21 cellular contexts compared by ENCODE assay signal in the genomic region with DNA sequence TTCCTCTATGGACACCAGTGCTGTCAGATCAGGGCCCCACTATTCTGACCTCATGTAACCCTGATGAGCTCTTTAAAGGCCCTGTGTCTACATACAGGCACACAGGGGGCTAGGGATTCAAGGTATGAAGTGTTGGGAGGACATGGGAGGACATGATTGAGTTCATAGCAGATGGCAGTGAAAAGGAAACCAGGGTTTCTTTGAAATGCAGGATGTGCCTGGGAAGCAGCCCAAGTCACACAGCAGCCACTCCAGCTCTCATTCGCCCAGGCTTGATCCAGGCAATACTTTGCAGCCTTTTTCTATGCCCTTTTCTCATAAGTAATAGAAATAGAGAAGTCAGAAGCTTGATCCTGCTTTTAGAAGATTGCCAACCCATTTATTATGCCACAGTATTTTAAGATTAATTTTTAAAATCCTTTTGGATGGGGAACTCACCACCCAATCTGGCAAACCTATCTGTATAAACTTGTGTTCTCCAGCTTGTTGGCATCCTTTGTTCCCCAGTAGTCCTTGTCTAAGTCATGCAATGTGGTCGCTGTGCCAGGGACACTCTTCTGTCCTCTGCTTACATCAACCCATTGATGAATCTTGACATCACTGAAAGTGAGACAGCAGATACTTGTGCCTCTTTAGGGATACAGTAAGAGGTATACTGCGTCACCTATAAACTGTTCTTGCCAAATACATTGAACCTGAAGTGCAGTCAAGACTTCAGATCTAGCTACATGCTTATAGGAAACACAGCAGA.
"Had no signal": no experiment of that assay in that cellular context is flagged by ENCODE, and none has a peak within 500 bp of the region (broad histone marks: within the 10 kb centered on the region; RNA-seq: fewer than 3 reads in every experiment).

No MANE protein-coding gene starts in this region.

- H3K9me3 Mint-ChIP-seq: activated B cell treated with CpG ODN at 0.5 μM for 24 hours; activated CD8-positive, alpha-beta T cell treated with anti-CD3 and anti-CD28 coated beads for 36 hours; activated naive CD8-positive, alpha-beta T cell treated with anti-CD3 and anti-CD28 coated beads for 36 hours; activated T-helper 17 cell treated with anti-CD3 and anti-CD28 coated beads, Interleukin-2, amount 50 U/mL, for 72 hours; nephron progenitor cell had no signal

- H3K27me3 Mint-ChIP-seq: activated B cell treated with CpG ODN at 0.5 μM for 24 hours; activated CD8-positive, alpha-beta T cell treated with anti-CD3 and anti-CD28 coated beads for 36 hours; activated naive CD8-positive, alpha-beta T cell treated with anti-CD3 and anti-CD28 coated beads for 36 hours; activated T-helper 17 cell treated with anti-CD3 and anti-CD28 coated beads, Interleukin-2, amount 50 U/mL, for 72 hours; progenitor cell of endocrine pancreas; type B pancreatic cell had no signal

- DNase-seq: activated B cell treated with CpG ODN at 0.5 μM for 24 hours; activated CD4-positive, alpha-beta T cell treated with anti-CD3 and anti-CD28 coated beads for 48 hours; activated CD8-positive, alpha-beta T cell treated with anti-CD3 and anti-CD28 coated beads for 36 hours; activated naive CD4-positive, alpha-beta T cell; activated naive CD8-positive, alpha-beta T cell treated with anti-CD3 and anti-CD28 coated beads for 36 hours; activated T-cell treated with anti-CD3 and anti-CD28 coated beads, Interleukin-2, amount 50 U/mL, for 1 hour; body of pancreas; colonic mucosa; foreskin fibroblast; hippocampal formation; islet precursor cell; midbrain; nephron progenitor cell; right cardiac atrium; stomach; SW 1271 had no signal

- H3K9me3 ChIP-seq: body of pancreas, colonic mucosa, esophagus muscularis mucosa, stomach had no signal

- ATAC-seq: activated CD8-positive, alpha-beta T cell treated with anti-CD3 and anti-CD28 coated beads for 36 hours; activated T-helper 17 cell treated with anti-CD3 and anti-CD28 coated beads, Interleukin-2, amount 50 U/mL, for 72 hours; body of pancreas; right cardiac atrium had no signal

- H3K27ac Mint-ChIP-seq: activated B cell treated with CpG ODN at 0.5 μM for 24 hours; activated CD8-positive, alpha-beta T cell treated with anti-CD3 and anti-CD28 coated beads for 36 hours; activated naive CD8-positive, alpha-beta T cell treated with anti-CD3 and anti-CD28 coated beads for 36 hours; activated T-helper 17 cell treated with anti-CD3 and anti-CD28 coated beads, Interleukin-2, amount 50 U/mL, for 72 hours; nephron progenitor cell; progenitor cell of endocrine pancreas; type B pancreatic cell had no signal

- H3K36me3 Mint-ChIP-seq: type B pancreatic cell had no signal

- H3K4me3 Mint-ChIP-seq: activated B cell treated with CpG ODN at 0.5 μM for 24 hours; activated CD8-positive, alpha-beta T cell treated with anti-CD3 and anti-CD28 coated beads for 36 hours; activated naive CD8-positive, alpha-beta T cell treated with anti-CD3 and anti-CD28 coated beads for 36 hours; activated T-helper 17 cell treated with anti-CD3 and anti-CD28 coated beads, Interleukin-2, amount 50 U/mL, for 72 hours; nephron progenitor cell; type B pancreatic cell had no signal

- H3K4me3 ChIP-seq: body of pancreas, colonic mucosa, esophagus muscularis mucosa, lung, stomach had no signal

- H3K36me3 ChIP-seq: colonic mucosa, esophagus muscularis mucosa, stomach had no signal

- H3K27me3 ChIP-seq: body of pancreas, colonic mucosa, esophagus muscularis mucosa, stomach had no signal

- H3K27ac ChIP-seq: body of pancreas, colonic mucosa, esophagus muscularis mucosa, stomach had no signal

- H3K4me1 Mint-ChIP-seq: activated T-helper 17 cell treated with anti-CD3 and anti-CD28 coated beads, Interleukin-2, amount 50 U/mL, for 72 hours had no signal
